ENCODE assay signal across 16 cellular contexts in the genomic region with DNA sequence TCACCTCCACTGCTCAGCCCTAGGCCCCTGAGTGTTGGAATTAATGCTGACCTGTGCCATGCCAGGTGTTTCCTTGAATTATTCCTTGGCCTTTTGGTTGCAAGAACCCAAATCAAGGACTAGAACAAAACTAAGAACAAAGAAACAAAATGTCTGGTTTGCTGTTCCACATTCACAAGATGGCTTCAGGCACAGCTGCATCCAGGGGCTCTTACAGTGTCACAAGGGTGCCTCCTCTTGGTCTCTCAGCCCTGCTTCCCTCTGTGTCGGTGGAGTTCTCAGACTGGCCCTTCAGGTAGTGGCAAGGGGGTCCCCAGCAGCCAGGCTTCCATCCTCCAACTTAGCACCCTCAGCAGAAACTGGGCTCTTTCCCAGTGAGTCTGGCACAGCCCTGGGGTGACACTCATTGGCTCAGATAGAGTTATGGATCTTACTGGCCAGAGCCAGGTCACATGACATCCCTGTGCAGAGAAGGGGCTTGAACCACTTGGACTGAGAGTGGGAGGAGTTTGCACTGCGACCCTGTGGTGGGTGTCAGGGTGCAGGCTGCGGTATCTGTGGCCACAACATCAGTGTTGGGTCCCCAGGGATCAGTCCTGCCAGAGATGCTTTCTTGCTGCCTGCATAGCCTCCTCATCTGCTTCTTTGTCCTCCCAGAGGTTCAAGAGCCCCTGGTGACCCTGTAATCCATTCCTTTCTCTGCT.
A peak's percentile ranks its signal among the peaks of the same experiment; 100 is the strongest.
DNase-seq lines count a peak whose midpoint lies in the region; ATAC-seq and TF ChIP-seq lines count a peak whose summit lies in the region.
"Had no signal": no experiment of that assay in that cellular context is flagged by ENCODE, and none has a peak within 500 bp of the region (broad histone marks: within the 10 kb centered on the region; RNA-seq: fewer than 3 reads in every experiment).

No MANE protein-coding gene starts in this region.

- no peak for ATAC-seq in Right ventricle myocardium inferior
- no peak for ATAC-seq in Right ventricle myocardium superior (ENCODE audit: poor library complexity)
- peak; percentile 49 for ATAC-seq in HCT116
- no peak for ATAC-seq in aorta (ENCODE audit: low FRiP score)
- no peak for ATAC-seq in HG03280 (IDR thresholded peaks at IDR 0.05; ENCODE audit: unreplicated experiment)
- no peak for ATAC-seq in HG02678 (IDR thresholded peaks at IDR 0.05; ENCODE audit: unreplicated experiment)

- H3K27me3 ChIP-seq in HCT116 (ENCODE audit: insufficient read depth, low read length) (no peaks in the 10 kb centered on the region), aorta (ENCODE audit: control insufficient read depth in 1 of 2, insufficient read depth in 2 of 2, low read length in 1 of 2) (no peaks in the 10 kb centered on the region)

- H3K27ac Mint-ChIP-seq in glutamatergic neuron (ENCODE audit: unreplicated experiment) = peak overlapping the region; percentile 68
- H3K27ac Mint-ChIP-seq: CD4-positive, alpha-beta memory T cell; IgD-negative memory B cell had no signal

- no peak overlapping the region for H3K4me2 ChIP-seq in HCT116 (ENCODE audit: low read length)

- no peak for TF ChIP-seq RAD21 in HCT116 (IDR thresholded peaks at IDR 0.05; ENCODE audit: low read depth)

- no peaks in the 10 kb centered on the region for H3K36me3 Mint-ChIP-seq in glutamatergic neuron (ENCODE audit: unreplicated experiment)
- H3K36me3 Mint-ChIP-seq: CD4-positive, alpha-beta memory T cell; IgD-negative memory B cell had no signal

- H3K27ac ChIP-seq in HCT116 (ENCODE audit: low read depth, low read length) = no peak overlapping the region
- H3K27ac ChIP-seq in aorta (ENCODE audit: low read depth in 1 of 2, low read length in 2 of 2) = no peak overlapping the region
- H3K27ac ChIP-seq: GM23248 had no signal

- H2AFZ ChIP-seq in HCT116 (ENCODE audit: low read depth, low read length, poor library complexity, severe bottlenecking) = no peak overlapping the region
- H2AFZ ChIP-seq: GM23248 had no signal

- H3K9me3 ChIP-seq in HCT116 (ENCODE audit: control insufficient read depth in 1 of 2, insufficient read depth in 1 of 2, low read depth in 1 of 2, low read length in 2 of 2) = no peaks in the 10 kb centered on the region
- no peaks in the 10 kb centered on the region for H3K9me3 ChIP-seq in aorta (ENCODE audit: control insufficient read depth, low read length)

- H3K9ac ChIP-seq in HCT116 (ENCODE audit: low read length) = no peak overlapping the region
- H3K9ac ChIP-seq: GM23248 had no signal

- peaks cover 8% of the 10 kb centered on the region for H3K27me3 Mint-ChIP-seq in glutamatergic neuron (ENCODE audit: unreplicated experiment)

- RAD21 ChIA-PET in HCT116 (lab: Charles Lee; ENCODE audit: low non-redundant PET in 1 of 2, low total read pairs in 2 of 2, uncharacterized antibody in 2 of 2, unreplicated experiment in 2 of 2) = no interaction called here

- DNase-seq in Right ventricle myocardium inferior (ENCODE audit: missing footprints) (peak; percentile 35), Right ventricle myocardium superior (no peak), HCT116 (ENCODE audit: low read depth, low spot score) (no peak), SK-N-DZ (ENCODE audit: low spot score) (peak; percentile 57), glutamatergic neuron (no peak), aorta (no peak)
- DNase-seq: 8988T; AML-193; C1 segment of cervical spinal cord; CD4-positive, alpha-beta memory T cell; DMS79; GDM1; GM23248 had no signal

- TF ChIP-seq CTCF in HCT116 (IDR thresholded peaks at IDR 0.05 in 2 of 3, conservative IDR thresholded peaks at IDR 0.05 in 1 of 3; ENCODE audit: borderline replicate concordance in 1 of 3, insufficient read depth in 1 of 3, low read depth in 2 of 3, low read length in 2 of 3) (no peak), glutamatergic neuron (IDR thresholded peaks at IDR 0.05; ENCODE audit: partially characterized antibody, unreplicated experiment) (no peak)

- no TSS peak for BruUV-seq in HCT116 (replicated peaks; lab: Mats Ljungman, UMichigan)

- no peaks in the 10 kb centered on the region for H3K9me2 ChIP-seq in HCT116 (ENCODE audit: insufficient read depth)

- H3K4me1 Mint-ChIP-seq in glutamatergic neuron (ENCODE audit: low read depth, unreplicated experiment) = peaks cover 26% of the 10 kb centered on the region
- H3K4me1 Mint-ChIP-seq: CD4-positive, alpha-beta memory T cell; IgD-negative memory B cell had no signal

- CTCF ChIA-PET in HCT116 (lab: Charles Lee) = no interaction called here

- POLR2A ChIA-PET in HCT116 (lab: Charles Lee) = no interaction called here

- no peak for TF ChIP-seq POLR2A in HCT116 (IDR thresholded peaks at IDR 0.05; ENCODE audit: borderline replicate concordance, extremely low read depth, insufficient read depth, insufficient read length)

- intact Hi-C loops in Right ventricle myocardium inferior (cut with DNase I) = no loop called here
- intact Hi-C loops in Right ventricle myocardium superior (cut with DNase I) = no loop called here
- intact Hi-C loops in HCT116 (cut with micrococcal nuclease) = no loop called here
- intact Hi-C loops in aorta (cut with DNase I) = no loop called here

- 79 to 90% methylated on average over 3 of the region's 3 CpGs for WGBS in aorta, 2 donors

- no peaks in the 10 kb centered on the region for H3K79me2 ChIP-seq in HCT116 (ENCODE audit: insufficient read depth, low read length)

- peaks cover 12% of the 10 kb centered on the region for H3K9me3 Mint-ChIP-seq in glutamatergic neuron (ENCODE audit: unreplicated experiment)
- H3K9me3 Mint-ChIP-seq: CD4-positive, alpha-beta memory T cell had no signal

- no peaks in the 10 kb centered on the region for H3K4me1 ChIP-seq in HCT116 (ENCODE audit: control insufficient read depth in 1 of 2, insufficient read depth in 2 of 2, low read length in 2 of 2)
- H3K4me1 ChIP-seq in aorta (ENCODE audit: control insufficient read depth in 1 of 2, insufficient read depth in 2 of 2, low read length in 2 of 2) = no peaks in the 10 kb centered on the region

- H3K4me3 ChIP-seq in HCT116 (replicated peaks in 1 of 2; ENCODE audit: low read depth in 1 of 2, low read length in 2 of 2) (no peak overlapping the region), aorta (ENCODE audit: low read length in 2 of 2) (no peak overlapping the region)
- H3K4me3 ChIP-seq: GM23248 had no signal

- H4K20me1 ChIP-seq in HCT116 (ENCODE audit: insufficient read depth) = no peaks in the 10 kb centered on the region

- H3K36me3 ChIP-seq in HCT116 (ENCODE audit: control insufficient read depth in 1 of 2, insufficient read depth in 2 of 2, low read length in 2 of 2) (no peaks in the 10 kb centered on the region), aorta (ENCODE audit: control insufficient read depth in 1 of 2, insufficient read depth in 2 of 2, low read length in 1 of 2) (no peaks in the 10 kb centered on the region)

- H3K4me3 Mint-ChIP-seq in glutamatergic neuron (ENCODE audit: unreplicated experiment) = no peak overlapping the region
- H3K4me3 Mint-ChIP-seq: CD4-positive, alpha-beta memory T cell; IgD-negative memory B cell had no signal

TF ChIP-seq in HCT116, 20 proteins besides CTCF, POLR2A, EP300 and RAD21:
- no peak for TF ChIP-seq CBX3 (IDR thresholded peaks at IDR 0.05; ENCODE audit: low read depth)
- TF ChIP-seq CEBPB (IDR thresholded peaks at IDR 0.05; ENCODE audit: low read depth) = no peak
- TF ChIP-seq EZH2phosphoT487 (IDR thresholded peaks at IDR 0.05; ENCODE audit: borderline replicate concordance) = no peak
- TF ChIP-seq POLR2AphosphoS5 (IDR thresholded peaks at IDR 0.05; ENCODE audit: low read depth, low read length) = no peak
- TF ChIP-seq JUND (IDR thresholded peaks at IDR 0.05) = no peak
- no peak for TF ChIP-seq ZFX (IDR thresholded peaks at IDR 0.05)

Comparison
In these comparisons a context has a peak if more than half of its experiments do, and no peak if none do; other contexts are left out.
1. DNase-seq: peak in Right ventricle myocardium inferior (single experiment) and SK-N-DZ (single experiment); none in Right ventricle myocardium superior (single experiment), HCT116 (single experiment), glutamatergic neuron (single experiment) and aorta (0 of 2).